1 cellular context compared by ENCODE assay signal in genomic region chr20:60559462-60559861, GRCh38.
TF ChIP-seq lines count a peak whose summit lies in the region.

No MANE protein-coding gene starts in this region.

TF ChIP-seq in H1, 55 proteins besides CTCF, POLR2A, EP300 and RAD21:
- TF ChIP-seq, protein P1, sequence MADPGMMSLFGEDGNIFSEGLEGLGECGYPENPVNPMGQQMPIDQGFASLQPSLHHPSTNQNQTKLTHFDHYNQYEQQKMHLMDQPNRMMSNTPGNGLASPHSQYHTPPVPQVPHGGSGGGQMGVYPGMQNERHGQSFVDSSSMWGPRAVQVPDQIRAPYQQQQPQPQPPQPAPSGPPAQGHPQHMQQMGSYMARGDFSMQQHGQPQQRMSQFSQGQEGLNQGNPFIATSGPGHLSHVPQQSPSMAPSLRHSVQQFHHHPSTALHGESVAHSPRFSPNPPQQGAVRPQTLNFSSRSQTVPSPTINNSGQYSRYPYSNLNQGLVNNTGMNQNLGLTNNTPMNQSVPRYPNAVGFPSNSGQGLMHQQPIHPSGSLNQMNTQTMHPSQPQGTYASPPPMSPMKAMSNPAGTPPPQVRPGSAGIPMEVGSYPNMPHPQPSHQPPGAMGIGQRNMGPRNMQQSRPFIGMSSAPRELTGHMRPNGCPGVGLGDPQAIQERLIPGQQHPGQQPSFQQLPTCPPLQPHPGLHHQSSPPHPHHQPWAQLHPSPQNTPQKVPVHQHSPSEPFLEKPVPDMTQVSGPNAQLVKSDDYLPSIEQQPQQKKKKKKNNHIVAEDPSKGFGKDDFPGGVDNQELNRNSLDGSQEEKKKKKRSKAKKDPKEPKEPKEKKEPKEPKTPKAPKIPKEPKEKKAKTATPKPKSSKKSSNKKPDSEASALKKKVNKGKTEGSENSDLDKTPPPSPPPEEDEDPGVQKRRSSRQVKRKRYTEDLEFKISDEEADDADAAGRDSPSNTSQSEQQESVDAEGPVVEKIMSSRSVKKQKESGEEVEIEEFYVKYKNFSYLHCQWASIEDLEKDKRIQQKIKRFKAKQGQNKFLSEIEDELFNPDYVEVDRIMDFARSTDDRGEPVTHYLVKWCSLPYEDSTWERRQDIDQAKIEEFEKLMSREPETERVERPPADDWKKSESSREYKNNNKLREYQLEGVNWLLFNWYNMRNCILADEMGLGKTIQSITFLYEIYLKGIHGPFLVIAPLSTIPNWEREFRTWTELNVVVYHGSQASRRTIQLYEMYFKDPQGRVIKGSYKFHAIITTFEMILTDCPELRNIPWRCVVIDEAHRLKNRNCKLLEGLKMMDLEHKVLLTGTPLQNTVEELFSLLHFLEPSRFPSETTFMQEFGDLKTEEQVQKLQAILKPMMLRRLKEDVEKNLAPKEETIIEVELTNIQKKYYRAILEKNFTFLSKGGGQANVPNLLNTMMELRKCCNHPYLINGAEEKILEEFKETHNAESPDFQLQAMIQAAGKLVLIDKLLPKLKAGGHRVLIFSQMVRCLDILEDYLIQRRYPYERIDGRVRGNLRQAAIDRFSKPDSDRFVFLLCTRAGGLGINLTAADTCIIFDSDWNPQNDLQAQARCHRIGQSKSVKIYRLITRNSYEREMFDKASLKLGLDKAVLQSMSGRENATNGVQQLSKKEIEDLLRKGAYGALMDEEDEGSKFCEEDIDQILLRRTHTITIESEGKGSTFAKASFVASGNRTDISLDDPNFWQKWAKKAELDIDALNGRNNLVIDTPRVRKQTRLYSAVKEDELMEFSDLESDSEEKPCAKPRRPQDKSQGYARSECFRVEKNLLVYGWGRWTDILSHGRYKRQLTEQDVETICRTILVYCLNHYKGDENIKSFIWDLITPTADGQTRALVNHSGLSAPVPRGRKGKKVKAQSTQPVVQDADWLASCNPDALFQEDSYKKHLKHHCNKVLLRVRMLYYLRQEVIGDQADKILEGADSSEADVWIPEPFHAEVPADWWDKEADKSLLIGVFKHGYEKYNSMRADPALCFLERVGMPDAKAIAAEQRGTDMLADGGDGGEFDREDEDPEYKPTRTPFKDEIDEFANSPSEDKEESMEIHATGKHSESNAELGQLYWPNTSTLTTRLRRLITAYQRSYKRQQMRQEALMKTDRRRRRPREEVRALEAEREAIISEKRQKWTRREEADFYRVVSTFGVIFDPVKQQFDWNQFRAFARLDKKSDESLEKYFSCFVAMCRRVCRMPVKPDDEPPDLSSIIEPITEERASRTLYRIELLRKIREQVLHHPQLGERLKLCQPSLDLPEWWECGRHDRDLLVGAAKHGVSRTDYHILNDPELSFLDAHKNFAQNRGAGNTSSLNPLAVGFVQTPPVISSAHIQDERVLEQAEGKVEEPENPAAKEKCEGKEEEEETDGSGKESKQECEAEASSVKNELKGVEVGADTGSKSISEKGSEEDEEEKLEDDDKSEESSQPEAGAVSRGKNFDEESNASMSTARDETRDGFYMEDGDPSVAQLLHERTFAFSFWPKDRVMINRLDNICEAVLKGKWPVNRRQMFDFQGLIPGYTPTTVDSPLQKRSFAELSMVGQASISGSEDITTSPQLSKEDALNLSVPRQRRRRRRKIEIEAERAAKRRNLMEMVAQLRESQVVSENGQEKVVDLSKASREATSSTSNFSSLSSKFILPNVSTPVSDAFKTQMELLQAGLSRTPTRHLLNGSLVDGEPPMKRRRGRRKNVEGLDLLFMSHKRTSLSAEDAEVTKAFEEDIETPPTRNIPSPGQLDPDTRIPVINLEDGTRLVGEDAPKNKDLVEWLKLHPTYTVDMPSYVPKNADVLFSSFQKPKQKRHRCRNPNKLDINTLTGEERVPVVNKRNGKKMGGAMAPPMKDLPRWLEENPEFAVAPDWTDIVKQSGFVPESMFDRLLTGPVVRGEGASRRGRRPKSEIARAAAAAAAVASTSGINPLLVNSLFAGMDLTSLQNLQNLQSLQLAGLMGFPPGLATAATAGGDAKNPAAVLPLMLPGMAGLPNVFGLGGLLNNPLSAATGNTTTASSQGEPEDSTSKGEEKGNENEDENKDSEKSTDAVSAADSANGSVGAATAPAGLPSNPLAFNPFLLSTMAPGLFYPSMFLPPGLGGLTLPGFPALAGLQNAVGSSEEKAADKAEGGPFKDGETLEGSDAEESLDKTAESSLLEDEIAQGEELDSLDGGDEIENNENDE (IDR thresholded peaks at IDR 0.05; ENCODE audit: insufficient replicate concordance, low read length) = no peak
- TF ChIP-seq SIN3A (conservative IDR thresholded peaks at IDR 0.05 in 1 of 2, IDR thresholded peaks at IDR 0.05 in 1 of 2; ENCODE audit: low read depth in 1 of 2, low read length in 2 of 2) = peak; percentile 29 to 35; a peak in 1 of 4 replicates
- TF ChIP-seq POLR2AphosphoS5 (IDR thresholded peaks at IDR 0.05; ENCODE audit: low read depth, low read length) = no peak
- no peak for TF ChIP-seq NRF1 (IDR thresholded peaks at IDR 0.05; ENCODE audit: low read depth, low read length)
- TF ChIP-seq, protein P2, sequence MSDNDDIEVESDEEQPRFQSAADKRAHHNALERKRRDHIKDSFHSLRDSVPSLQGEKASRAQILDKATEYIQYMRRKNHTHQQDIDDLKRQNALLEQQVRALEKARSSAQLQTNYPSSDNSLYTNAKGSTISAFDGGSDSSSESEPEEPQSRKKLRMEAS (IDR thresholded peaks at IDR 0.05) = no peak
